1 cellular context compared by ENCODE assay signal in the genomic region with DNA sequence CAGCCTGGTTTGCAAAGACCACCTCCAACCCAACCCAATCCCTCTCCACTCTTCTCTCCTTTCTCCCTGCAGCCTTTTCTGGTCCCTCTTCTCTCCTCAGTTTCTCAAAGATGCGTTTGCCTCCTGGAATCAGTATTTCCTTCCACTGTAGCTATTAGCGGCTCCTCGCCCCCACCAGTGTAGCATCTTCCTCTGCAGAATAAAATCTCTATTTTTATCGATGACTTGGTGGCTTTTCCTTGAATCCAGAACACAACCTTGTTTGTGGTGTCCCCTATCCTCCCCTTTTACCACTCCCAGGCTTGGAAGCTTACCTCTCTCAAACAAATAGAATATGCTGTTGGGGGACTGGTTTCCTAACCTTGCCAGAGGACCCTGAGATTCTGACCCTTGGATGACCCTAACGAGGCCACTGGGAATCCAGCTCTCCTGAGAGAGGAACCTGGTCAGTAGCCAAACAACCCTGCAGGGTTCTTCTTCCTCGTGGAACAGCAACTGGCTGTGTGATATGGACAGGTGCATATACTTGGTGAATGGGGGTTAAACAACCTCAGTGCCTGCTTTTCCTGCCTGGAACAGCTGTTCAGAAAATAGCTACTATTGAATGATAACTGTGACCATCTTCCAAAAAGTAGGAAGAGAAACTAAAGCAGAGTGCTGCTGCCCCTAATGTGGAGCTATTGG.
A peak's percentile ranks its signal among the peaks of the same experiment; 100 is the strongest.
TF ChIP-seq lines count a peak whose summit lies in the region.

No MANE protein-coding gene starts in this region.

TF ChIP-seq in GM23338, 12 proteins besides CTCF, POLR2A, EP300 and RAD21:
- TF ChIP-seq EZH2 (IDR thresholded peaks at IDR 0.05; ENCODE audit: low read depth, unreplicated experiment), result peak; percentile 63
- no peak for TF ChIP-seq CREB1 (CRISPR knock-in tag; IDR thresholded peaks at IDR 0.05; ENCODE audit: low read depth)
